34 cellular contexts compared by ENCODE assay signal in the genomic region with DNA sequence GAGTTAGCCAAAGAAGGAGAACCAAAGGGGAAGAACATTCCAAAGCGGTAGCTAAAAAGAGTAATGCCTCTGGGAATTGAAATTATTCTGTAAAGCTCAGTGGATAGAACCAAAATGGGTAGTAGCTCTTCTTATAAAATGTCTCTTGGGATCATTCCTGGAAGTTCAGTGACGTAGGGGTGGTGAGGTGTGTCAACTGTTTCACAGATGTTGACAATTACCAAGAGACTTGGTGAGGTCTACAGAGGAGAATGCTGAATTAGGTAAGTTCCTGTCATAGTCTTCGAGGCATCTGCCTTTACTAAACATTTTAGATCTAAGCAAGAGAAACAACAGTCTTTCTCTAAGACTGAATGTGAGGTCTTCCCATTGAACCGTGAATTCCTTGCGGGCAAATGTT.
"Had no signal": no experiment of that assay in that cellular context is flagged by ENCODE, and none has a peak within 500 bp of the region (broad histone marks: within the 10 kb centered on the region; RNA-seq: fewer than 3 reads in every experiment).

No MANE protein-coding gene starts in this region.

- H3K36me3 Mint-ChIP-seq: activated naive CD4-positive, alpha-beta T cell treated with anti-CD3 and anti-CD28 coated beads, Interleukin-2, amount 10 ng/mL, durations not matched to agents 7 days and 5 days; activated naive CD8-positive, alpha-beta T cell treated with anti-CD3 and anti-CD28 coated beads, Interleukin-2, amount 10 ng/mL, durations not matched to agents 7 days and 5 days; brain had no signal

- H3K27ac ChIP-seq: ascending aorta, breast epithelium, cardiac muscle cell, colonic mucosa, epithelial cell of prostate, esophagus squamous epithelium, foreskin keratinocyte, gastrocnemius medialis, heart left ventricle, WERI-Rb-1 had no signal

- H3K27me3 Mint-ChIP-seq: activated B cell treated with CpG ODN at 0.5 μM for 24 hours; activated CD4-positive, alpha-beta memory T cell treated with anti-CD3 and anti-CD28 coated beads, Interleukin-2, amount 10 ng/mL, durations not matched to agents 7 days and 5 days; activated T-cell treated with anti-CD3 and anti-CD28 coated beads, Interleukin-2, amount 50 U/mL, for 24 hours; T-helper 17 cell had no signal

- H3K27me3 ChIP-seq: ascending aorta, breast epithelium, colonic mucosa, esophagus squamous epithelium, foreskin keratinocyte, gastrocnemius medialis, heart left ventricle had no signal

- H3K4me3 ChIP-seq: ascending aorta, breast epithelium, cardiac muscle cell, colonic mucosa, esophagus squamous epithelium, gastrocnemius medialis, heart left ventricle had no signal

- H3K27ac Mint-ChIP-seq: activated B cell treated with CpG ODN at 0.5 μM for 24 hours; activated CD4-positive, alpha-beta memory T cell treated with anti-CD3 and anti-CD28 coated beads, Interleukin-2, amount 10 ng/mL, durations not matched to agents 7 days and 5 days; activated CD4-positive, alpha-beta T cell treated with anti-CD3 and anti-CD28 coated beads for 36 hours; activated CD4-positive, alpha-beta T cell treated with anti-CD3 and anti-CD28 coated beads, Interleukin-2, amount 10 ng/mL, durations not matched to agents 7 days and 5 days; activated naive CD4-positive, alpha-beta T cell treated with anti-CD3 and anti-CD28 coated beads, Interleukin-2, amount 10 ng/mL, durations not matched to agents 7 days and 5 days; activated naive CD4-positive, alpha-beta T cell treated with anti-CD3 and anti-CD28 coated beads, Interleukin-2, amount 50 U/mL, for 72 hours; activated naive CD8-positive, alpha-beta T cell treated with anti-CD3 and anti-CD28 coated beads, Interleukin-2, amount 10 ng/mL, durations not matched to agents 7 days and 5 days; activated T-cell treated with anti-CD3 and anti-CD28 coated beads, Interleukin-2, amount 50 U/mL, for 24 hours; activated T-cell treated with anti-CD3 and anti-CD28 coated beads, Interleukin-2, amount 50 U/mL, for 72 hours; brain; T-helper 17 cell; T-helper 2 cell treated with Interferon-gamma antibody and Interleukin-4, amounts not matched to agents 5 μg/mL and 100 μg/mL, for 36 hours had no signal

- H3K4me1 Mint-ChIP-seq: activated naive CD4-positive, alpha-beta T cell treated with anti-CD3 and anti-CD28 coated beads, Interleukin-2, amount 10 ng/mL, durations not matched to agents 7 days and 5 days; brain; T-helper 17 cell had no signal

- H3K4me1 ChIP-seq: ascending aorta, breast epithelium, colonic mucosa, esophagus squamous epithelium, foreskin keratinocyte, gastrocnemius medialis had no signal

- ATAC-seq: activated CD4-positive, alpha-beta T cell treated with anti-CD3 and anti-CD28 coated beads for 36 hours; activated CD4-positive, CD25-positive, alpha-beta regulatory T cell treated with anti-CD3 and anti-CD28 coated beads, Interleukin-2, amount 50 U/mL, for 24 hours; activated naive CD4-positive, alpha-beta T cell treated with anti-CD3 and anti-CD28 coated beads, Interleukin-2, amount 50 U/mL, for 72 hours; activated T-cell treated with anti-CD3 and anti-CD28 coated beads, Interleukin-2, amount 50 U/mL, for 72 hours; foreskin keratinocyte; gastrocnemius medialis; heart left ventricle; T-helper 17 cell had no signal

- H3K4me3 Mint-ChIP-seq: activated B cell treated with CpG ODN at 0.5 μM for 24 hours; activated CD4-positive, alpha-beta memory T cell treated with anti-CD3 and anti-CD28 coated beads, Interleukin-2, amount 10 ng/mL, durations not matched to agents 7 days and 5 days; activated CD4-positive, alpha-beta T cell treated with anti-CD3 and anti-CD28 coated beads for 36 hours; activated CD4-positive, alpha-beta T cell treated with anti-CD3 and anti-CD28 coated beads, Interleukin-2, amount 10 ng/mL, durations not matched to agents 7 days and 5 days; activated naive CD4-positive, alpha-beta T cell treated with anti-CD3 and anti-CD28 coated beads, Interleukin-2, amount 10 ng/mL, durations not matched to agents 7 days and 5 days; activated naive CD8-positive, alpha-beta T cell treated with anti-CD3 and anti-CD28 coated beads, Interleukin-2, amount 10 ng/mL, durations not matched to agents 7 days and 5 days; activated T-cell treated with anti-CD3 and anti-CD28 coated beads, Interleukin-2, amount 50 U/mL, for 24 hours; activated T-cell treated with anti-CD3 and anti-CD28 coated beads, Interleukin-2, amount 50 U/mL, for 72 hours; brain; T-helper 17 cell; T-helper 2 cell treated with Interferon-gamma antibody and Interleukin-4, amounts not matched to agents 5 μg/mL and 100 μg/mL, for 36 hours had no signal

- H3K36me3 ChIP-seq: ascending aorta, breast epithelium, cardiac muscle cell, colonic mucosa, gastrocnemius medialis, heart left ventricle, WERI-Rb-1 had no signal

- H3K9me3 ChIP-seq: colonic mucosa, gastrocnemius medialis had no signal

- DNase-seq: activated B cell treated with CpG ODN at 0.5 μM for 24 hours; activated CD4-positive, alpha-beta memory T cell treated with anti-CD3 and anti-CD28 coated beads, Interleukin-2, amount 10 ng/mL, durations not matched to agents 7 days and 5 days; activated CD4-positive, alpha-beta T cell treated with anti-CD3 and anti-CD28 coated beads for 36 hours; activated CD4-positive, alpha-beta T cell treated with anti-CD3 and anti-CD28 coated beads, Interleukin-2, amount 10 ng/mL, durations not matched to agents 7 days and 5 days; activated CD4-positive, alpha-beta T cell treated with anti-CD3 and anti-CD28 coated beads, Interleukin-2, amount 50 U/mL, for 4 hours; activated CD8-positive, alpha-beta memory T cell treated with anti-CD3 and anti-CD28 coated beads, Interleukin-2, amount 50 U/mL, for 48 hours; activated gamma-delta T cell; activated naive CD4-positive, alpha-beta T cell; activated naive CD4-positive, alpha-beta T cell treated with anti-CD3 and anti-CD28 coated beads, Interleukin-2, amount 10 ng/mL, durations not matched to agents 7 days and 5 days; activated naive CD8-positive, alpha-beta T cell treated with anti-CD3 and anti-CD28 coated beads, Interleukin-2, amount 10 ng/mL, durations not matched to agents 7 days and 5 days; activated T-cell treated with anti-CD3 and anti-CD28 coated beads for 4 hours; activated T-cell treated with anti-CD3 and anti-CD28 coated beads, Interleukin-2, amount 50 U/mL, for 24 hours; activated T-cell treated with anti-CD3 and anti-CD28 coated beads, Interleukin-2, amount 50 U/mL, for 72 hours; central memory CD4-positive, alpha-beta T cell; cerebellar nuclear complex; colonic mucosa; effector CD8-positive, alpha-beta T cell; esophagus squamous epithelium; foreskin keratinocyte; gastrocnemius medialis; glutamatergic neuron; heart left ventricle; T-helper 1 cell; T-helper 17 cell; T1000; WERI-Rb-1 had no signal
